Comparison of ENCODE assay signal across 18 cellular contexts in genomic region chr6:100845676-100846075, GRCh38.
"Had no signal": no experiment of that assay in that cellular context is flagged by ENCODE, and none has a peak within 500 bp of the region (broad histone marks: within the 10 kb centered on the region; RNA-seq: fewer than 3 reads in every experiment).

No MANE protein-coding gene starts in this region.

- H3K4me3 Mint-ChIP-seq: IgD-negative memory B cell had no signal

- H3K27me3 Mint-ChIP-seq: IgD-negative memory B cell had no signal

- H3K27ac Mint-ChIP-seq: IgD-negative memory B cell had no signal

- H3K9ac ChIP-seq: KMS-11, SK-N-SH had no signal

- H3K9me3 ChIP-seq: SK-N-SH had no signal

- H3K27ac ChIP-seq: HL-60, KMS-11, RWPE1 had no signal

- H3K9me2 ChIP-seq: SK-N-SH had no signal

- ATAC-seq: Panc1 had no signal

- FAIRE-seq: HTR-8/SVneo, K562 had no signal

- H3K4me2 ChIP-seq: KMS-11, SK-N-SH had no signal

- DNase-seq: MV-4-11, NCI-H1048, NCI-H1105, NCI-H1436 treated with DMSO at 0.1 percent for 48 hours, NCI-H1694, NCI-H187 treated with DMSO at 0.1 percent for 48 hours, NCI-H2107, NCI-H2227 treated with DMSO at 0.1 percent for 48 hours, NCI-H526 treated with DMSO at 0.1 percent for 48 hours, SHP77, SK-N-SH had no signal

- H3K9me3 Mint-ChIP-seq: IgD-negative memory B cell had no signal

- H3K4me3 ChIP-seq: K562 had no signal
